In genomic region chr5:104170906-104171305, GRCh38 we compare ENCODE assay signal across 19 cellular contexts.
DNase-seq lines count a peak whose midpoint lies in the region; ATAC-seq, FAIRE-seq and TF ChIP-seq lines count a peak whose summit lies in the region.
"Had no signal": no experiment of that assay in that cellular context is flagged by ENCODE, and none has a peak within 500 bp of the region (broad histone marks: within the 10 kb centered on the region; RNA-seq: fewer than 3 reads in every experiment).

No MANE protein-coding gene starts in this region.

- no peaks in the 10 kb centered on the region for H3K36me3 Mint-ChIP-seq in astrocyte (ENCODE audit: low read depth, unreplicated experiment)
- H3K36me3 Mint-ChIP-seq in activated T-cell treated with anti-CD3 and anti-CD28 coated beads, Interleukin-2, amount 50 U/mL, for 4 hours (ENCODE audit: insufficient read depth) = no peaks in the 10 kb centered on the region

- H3K4me1 Mint-ChIP-seq in astrocyte (ENCODE audit: low read depth, unreplicated experiment) = no peaks in the 10 kb centered on the region
- H3K4me1 Mint-ChIP-seq in activated T-cell treated with anti-CD3 and anti-CD28 coated beads, Interleukin-2, amount 50 U/mL, for 4 hours (ENCODE audit: low read depth) = no peaks in the 10 kb centered on the region
- H3K4me1 Mint-ChIP-seq: GM23338 had no signal

- H3K27me3 Mint-ChIP-seq in astrocyte (ENCODE audit: low read depth, unreplicated experiment) = no peaks in the 10 kb centered on the region
- no peaks in the 10 kb centered on the region for H3K27me3 Mint-ChIP-seq in activated T-cell treated with anti-CD3 and anti-CD28 coated beads, Interleukin-2, amount 50 U/mL, for 4 hours (ENCODE audit: low read depth)

- no peaks in the 10 kb centered on the region for H4K20me1 ChIP-seq in astrocyte (ENCODE audit: insufficient read depth, low read length)

- no peaks in the 10 kb centered on the region for H3K9me3 ChIP-seq in astrocyte (ENCODE audit: insufficient read depth, low read depth, low read length)

- no peak overlapping the region for H3K4me3 Mint-ChIP-seq in astrocyte (ENCODE audit: unreplicated experiment)
- H3K4me3 Mint-ChIP-seq in activated T-cell treated with anti-CD3 and anti-CD28 coated beads, Interleukin-2, amount 50 U/mL, for 4 hours = no peak overlapping the region
- H3K4me3 Mint-ChIP-seq: GM23338 had no signal

- no peaks in the 10 kb centered on the region for H3K9me3 Mint-ChIP-seq in astrocyte (ENCODE audit: unreplicated experiment)
- no peaks in the 10 kb centered on the region for H3K9me3 Mint-ChIP-seq in activated T-cell treated with anti-CD3 and anti-CD28 coated beads, Interleukin-2, amount 50 U/mL, for 4 hours
- H3K9me3 Mint-ChIP-seq: GM23338 had no signal

- no peak overlapping the region for H3K9ac ChIP-seq in astrocyte (ENCODE audit: low read length)

- no peaks in the 10 kb centered on the region for H3K27me3 ChIP-seq in astrocyte (ENCODE audit: insufficient read depth, low read length)

- FAIRE-seq in astrocyte (lab: Jason Lieb, UNC) = no peak
- FAIRE-seq: K562 had no signal

- DNase-seq in A172 (ENCODE audit: low spot score) = peak; percentile 88
- peak; percentile 37 for DNase-seq in HCEC 1CT
- DNase-seq in astrocyte (ENCODE audit: low read depth) = peak; percentile 32
- DNase-seq in fibroblast of peridontal ligament (ENCODE audit: extremely low read depth) = peak; percentile 79
- DNase-seq in AG08395 (ENCODE audit: low spot score) = no peak
- no peak for DNase-seq in caudate nucleus (lab: John Stamatoyannopoulos, UW)
- no peak for DNase-seq in activated T-cell treated with anti-CD3 and anti-CD28 coated beads, Interleukin-2, amount 50 U/mL, for 4 hours
- DNase-seq: DMS153, MV-4-11, NCI-H1417, NCI-H1930, NCI-H446 treated with DMSO at 0.1 percent for 48 hours, NCI-H774 had no signal

- H3K36me3 ChIP-seq in astrocyte (ENCODE audit: insufficient read depth, low read length) = no peaks in the 10 kb centered on the region

- H3K27ac ChIP-seq in astrocyte (ENCODE audit: low read depth, low read length) (no peak overlapping the region), caudate nucleus (ENCODE audit: low read depth, low read length) (no peak overlapping the region)
- H3K27ac ChIP-seq: 22Rv1, C4-2B, RWPE1 had no signal

- TF ChIP-seq CTCF in astrocyte (IDR thresholded peaks at IDR 0.05; ENCODE audit: insufficient read depth, low read depth, low read length) = no peak

- no peak overlapping the region for H2AFZ ChIP-seq in astrocyte (ENCODE audit: low read depth, low read length)
- H2AFZ ChIP-seq: GM23338 had no signal

- no peaks in the 10 kb centered on the region for H3K4me1 ChIP-seq in astrocyte (ENCODE audit: insufficient read depth, low read length)

- no peak overlapping the region for H3K27ac Mint-ChIP-seq in astrocyte (ENCODE audit: unreplicated experiment)
- H3K27ac Mint-ChIP-seq: GM23338 had no signal

- H3K4me3 ChIP-seq in astrocyte (ENCODE audit: insufficient read depth, low read depth, low read length) = no peak overlapping the region
- H3K4me3 ChIP-seq: GM23338, K562 had no signal

- H3K79me2 ChIP-seq in astrocyte (ENCODE audit: insufficient read depth, low read length) = no peaks in the 10 kb centered on the region

- ATAC-seq in GM18502 (IDR thresholded peaks at IDR 0.05; ENCODE audit: poor library complexity, unreplicated experiment) = no peak
- ATAC-seq in activated T-cell treated with anti-CD3 and anti-CD28 coated beads, Interleukin-2, amount 50 U/mL, for 4 hours = no peak
- ATAC-seq: GM23338, K562 had no signal

- H3K4me2 ChIP-seq in astrocyte (ENCODE audit: low read length) = no peak overlapping the region
- H3K4me2 ChIP-seq: GM23338 had no signal

Comparison
In these comparisons a context has a peak if more than half of its experiments do, and no peak if none do; other contexts are left out.
1. DNase-seq: peak in A172 (single experiment), HCEC 1CT (single experiment), astrocyte (single experiment) and fibroblast of peridontal ligament (single experiment); none in AG08395 (single experiment), caudate nucleus (0 of 61) and activated T-cell treated with anti-CD3 and anti-CD28 coated beads, Interleukin-2, amount 50 U/mL, for 4 hours (single experiment).